Comparison of ENCODE assay signal across 1 cellular context in the genomic region with DNA sequence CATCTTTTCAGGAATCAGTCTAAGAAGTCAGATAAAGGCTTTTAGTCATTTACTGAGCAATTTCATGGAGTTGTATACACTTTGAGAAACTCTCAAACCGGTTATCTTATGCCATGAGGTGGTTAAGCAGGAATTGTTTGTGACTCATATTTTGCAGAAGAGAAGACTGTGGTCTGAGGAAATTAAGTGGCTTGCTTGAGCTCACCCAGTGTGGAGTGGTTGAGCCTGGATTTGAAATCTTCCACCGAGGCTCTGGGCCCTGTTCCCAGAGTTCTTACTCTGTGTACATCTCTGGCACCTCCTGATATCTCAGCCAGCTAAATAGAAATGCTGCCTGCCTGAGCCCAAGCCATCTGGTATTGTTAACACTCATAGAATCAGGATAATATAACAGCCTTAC.
TF ChIP-seq lines count a peak whose summit lies in the region.

No MANE protein-coding gene starts in this region.

TF ChIP-seq in GM23338, 12 proteins besides CTCF, POLR2A, EP300 and RAD21 (continued from another document):
- TF ChIP-seq, protein P1, sequence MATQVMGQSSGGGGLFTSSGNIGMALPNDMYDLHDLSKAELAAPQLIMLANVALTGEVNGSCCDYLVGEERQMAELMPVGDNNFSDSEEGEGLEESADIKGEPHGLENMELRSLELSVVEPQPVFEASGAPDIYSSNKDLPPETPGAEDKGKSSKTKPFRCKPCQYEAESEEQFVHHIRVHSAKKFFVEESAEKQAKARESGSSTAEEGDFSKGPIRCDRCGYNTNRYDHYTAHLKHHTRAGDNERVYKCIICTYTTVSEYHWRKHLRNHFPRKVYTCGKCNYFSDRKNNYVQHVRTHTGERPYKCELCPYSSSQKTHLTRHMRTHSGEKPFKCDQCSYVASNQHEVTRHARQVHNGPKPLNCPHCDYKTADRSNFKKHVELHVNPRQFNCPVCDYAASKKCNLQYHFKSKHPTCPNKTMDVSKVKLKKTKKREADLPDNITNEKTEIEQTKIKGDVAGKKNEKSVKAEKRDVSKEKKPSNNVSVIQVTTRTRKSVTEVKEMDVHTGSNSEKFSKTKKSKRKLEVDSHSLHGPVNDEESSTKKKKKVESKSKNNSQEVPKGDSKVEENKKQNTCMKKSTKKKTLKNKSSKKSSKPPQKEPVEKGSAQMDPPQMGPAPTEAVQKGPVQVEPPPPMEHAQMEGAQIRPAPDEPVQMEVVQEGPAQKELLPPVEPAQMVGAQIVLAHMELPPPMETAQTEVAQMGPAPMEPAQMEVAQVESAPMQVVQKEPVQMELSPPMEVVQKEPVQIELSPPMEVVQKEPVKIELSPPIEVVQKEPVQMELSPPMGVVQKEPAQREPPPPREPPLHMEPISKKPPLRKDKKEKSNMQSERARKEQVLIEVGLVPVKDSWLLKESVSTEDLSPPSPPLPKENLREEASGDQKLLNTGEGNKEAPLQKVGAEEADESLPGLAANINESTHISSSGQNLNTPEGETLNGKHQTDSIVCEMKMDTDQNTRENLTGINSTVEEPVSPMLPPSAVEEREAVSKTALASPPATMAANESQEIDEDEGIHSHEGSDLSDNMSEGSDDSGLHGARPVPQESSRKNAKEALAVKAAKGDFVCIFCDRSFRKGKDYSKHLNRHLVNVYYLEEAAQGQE (IDR thresholded peaks at IDR 0.05; ENCODE audit: unreplicated experiment): no peak
- no peak for TF ChIP-seq JUNB (IDR thresholded peaks at IDR 0.05; ENCODE audit: unreplicated experiment)
TF ChIP-seq in GM23338: peak in this region for 0.
